Comparison of ENCODE assay signal across 19 cellular contexts in genomic region chr5:59769832-59770231, GRCh38.
A peak's percentile ranks its signal among the peaks of the same experiment; 100 is the strongest.
DNase-seq lines count a peak whose midpoint lies in the region; ATAC-seq and TF ChIP-seq lines count a peak whose summit lies in the region.
"Had no signal": no experiment of that assay in that cellular context is flagged by ENCODE, and none has a peak within 500 bp of the region (broad histone marks: within the 10 kb centered on the region; RNA-seq: fewer than 3 reads in every experiment).

No MANE protein-coding gene starts in this region.

- H3K36me3 ChIP-seq in skeletal muscle satellite cell (ENCODE audit: insufficient read depth, low read length) = no peaks in the 10 kb centered on the region

- peak overlapping the region; percentile 77 for H3K9ac ChIP-seq in skeletal muscle satellite cell (ENCODE audit: low read depth, low read length)

- H3K4me1 ChIP-seq in skeletal muscle satellite cell (ENCODE audit: control insufficient read depth, insufficient read depth, low read length) = peaks cover 34% of the 10 kb centered on the region

- H3K4me2 ChIP-seq in skeletal muscle satellite cell (ENCODE audit: low read length) = peak overlapping the region; percentile 89

- H3K4me3 ChIP-seq in fibroblast of mammary gland (ENCODE audit: control insufficient read depth, low read depth, low read length) = no peak overlapping the region
- H3K4me3 ChIP-seq in skeletal muscle satellite cell (ENCODE audit: low read length) = no peak overlapping the region
- H3K4me3 ChIP-seq: GM12878 had no signal

- DNase-seq in HCEC 1CT = peak; percentile 68
- DNase-seq in fibroblast of mammary gland (ENCODE audit: low read depth) = peak; percentile 37
- DNase-seq in NCI-H510A treated with DMSO at 0.1 percent for 48 hours (lab: John Stamatoyannopoulos, UW) = no peak
- DNase-seq in activated T-cell treated with anti-CD3 and anti-CD28 coated beads, Interleukin-2, amount 50 U/mL, for 1 hour = no peak
- DNase-seq: activated CD4-positive, alpha-beta T cell treated with anti-CD3 and anti-CD28 coated beads, Interleukin-2, amount 50 U/mL, for 48 hours; activated naive CD4-positive, alpha-beta T cell treated with anti-CD3 and anti-CD28 coated beads, Interleukin-2, amount 50 U/mL, for 16 hours; amygdala; left ventricle myocardium superior; midbrain; naive thymus-derived CD4-positive, alpha-beta T cell; NCI-H146; NCI-H524; NK-92 treated with Interleukin-12 subunit alpha and Interleukin-12 subunit beta, amount 100 ng/mL, for 24 hours; nucleus accumbens had no signal

- no peak for ATAC-seq in HG03045 (IDR thresholded peaks at IDR 0.05; ENCODE audit: unreplicated experiment)
- ATAC-seq: activated CD4-positive, CD25-positive, alpha-beta regulatory T cell treated with anti-CD3 and anti-CD28 coated beads, Interleukin-2, amount 50 U/mL, for 24 hours; GM12878; left ventricle myocardium superior; naive thymus-derived CD4-positive, alpha-beta T cell had no signal

- H3K27me3 ChIP-seq in skeletal muscle satellite cell (ENCODE audit: control insufficient read depth, insufficient read depth, low read length) = no peaks in the 10 kb centered on the region

- no peaks in the 10 kb centered on the region for H3K9me3 ChIP-seq in skeletal muscle satellite cell (replicated peaks; ENCODE audit: low read length)

- TF ChIP-seq CTCF in VCaP (conservative IDR thresholded peaks at IDR 0.05) = no peak
- TF ChIP-seq CTCF in fibroblast of mammary gland (conservative IDR thresholded peaks at IDR 0.05; ENCODE audit: control insufficient read depth, insufficient read depth, low read depth, low read length) = no peak

- H3K27ac ChIP-seq in VCaP = peak overlapping the region; percentile 83

Comparison
In these comparisons a context has a peak if more than half of its experiments do, and no peak if none do; other contexts are left out.
1. DNase-seq: peak in HCEC 1CT (single experiment) and fibroblast of mammary gland (single experiment); none in NCI-H510A treated with DMSO at 0.1 percent for 48 hours (single experiment) and activated T-cell treated with anti-CD3 and anti-CD28 coated beads, Interleukin-2, amount 50 U/mL, for 1 hour (single experiment).